In genomic region chr1:7535934-7536878, GRCh38 we compare ENCODE assay signal across 16 cellular contexts.
DNase-seq lines count a peak whose midpoint lies in the region; ATAC-seq and TF ChIP-seq lines count a peak whose summit lies in the region.
"Had no signal": no experiment of that assay in that cellular context is flagged by ENCODE, and none has a peak within 500 bp of the region (broad histone marks: within the 10 kb centered on the region; RNA-seq: fewer than 3 reads in every experiment).

No MANE protein-coding gene starts in this region.

- no peaks in the 10 kb centered on the region for H3F3A ChIP-seq in GM23338 (replicated peaks; ENCODE audit: low read depth)

- no peaks in the 10 kb centered on the region for H3K36me3 Mint-ChIP-seq in GM23338 (ENCODE audit: low read depth)
- H3K36me3 Mint-ChIP-seq: activated naive CD4-positive, alpha-beta T cell treated with anti-CD3 and anti-CD28 coated beads, Interleukin-2, amount 50 U/mL, for 72 hours; IgD-negative memory B cell; mesothelial cell of epicardium had no signal

- H3K4me1 Mint-ChIP-seq in GM23338, result peaks cover 54% of the 10 kb centered on the region
- H3K4me1 Mint-ChIP-seq: IgD-negative memory B cell had no signal

- no peak for TF ChIP-seq CTCF in GM23338 (conservative IDR thresholded peaks at IDR 0.05; ENCODE audit: low read depth in 2 of 2)

- peak overlapping the region; percentile 29; the same call in 2 of the 3 replicates for H3K4me3 Mint-ChIP-seq in GM23338
- H3K4me3 Mint-ChIP-seq: mesothelial cell of epicardium had no signal

- no peaks in the 10 kb centered on the region for H3K79me2 ChIP-seq in GM23338 (replicated peaks; ENCODE audit: insufficient read depth)

- peak overlapping the region; percentile 51; the same call in 1 of the 2 replicates for H3K27ac ChIP-seq in GM23338 (ENCODE audit: low read depth)
- H3K27ac ChIP-seq: Peyer's patch had no signal

- H3K27me3 ChIP-seq in GM23338 (ENCODE audit: insufficient read depth), result no peaks in the 10 kb centered on the region; the same call in 1 of the 2 replicates
- H3K27me3 ChIP-seq: Peyer's patch had no signal

- H3K9me3 Mint-ChIP-seq in GM23338, result no peaks in the 10 kb centered on the region; the same call in 2 of the 3 replicates
- H3K9me3 Mint-ChIP-seq: activated naive CD4-positive, alpha-beta T cell treated with anti-CD3 and anti-CD28 coated beads, Interleukin-2, amount 50 U/mL, for 72 hours; IgD-negative memory B cell; mesothelial cell of epicardium had no signal

- H3K4me3 ChIP-seq in GM23338, result peak overlapping the region; percentile 13; the same call in 1 of the 2 replicates
- H3K4me3 ChIP-seq: Peyer's patch had no signal

- peak overlapping the region; percentile 65 for H3K4me2 ChIP-seq in GM23338

- ATAC-seq in GM23338 (peak; percentile 62), HG03457 (IDR thresholded peaks at IDR 0.05; ENCODE audit: unreplicated experiment) (no peak)
- ATAC-seq: activated CD4-positive, CD25-positive, alpha-beta regulatory T cell treated with anti-CD3 and anti-CD28 coated beads, Interleukin-2, amount 50 U/mL, for 24 hours; activated naive CD4-positive, alpha-beta T cell treated with anti-CD3 and anti-CD28 coated beads, Interleukin-2, amount 50 U/mL, for 72 hours had no signal

- H3K27me3 Mint-ChIP-seq in GM23338 (ENCODE audit: insufficient read depth, low read depth, poor library complexity), result peaks cover 22% of the 10 kb centered on the region

- H3K27ac Mint-ChIP-seq in GM23338, result peak overlapping the region; percentile 85
- H3K27ac Mint-ChIP-seq: activated naive CD4-positive, alpha-beta T cell treated with anti-CD3 and anti-CD28 coated beads, Interleukin-2, amount 50 U/mL, for 72 hours; IgD-negative memory B cell; mesothelial cell of epicardium had no signal

- 0 out of 2 replicates have a peak, but pooled peaks cover 2% of the 10 kb centered on the region for H3K9me2 ChIP-seq in GM23338 (ENCODE audit: insufficient read depth)

- H3K4me1 ChIP-seq in GM23338 (ENCODE audit: insufficient read depth), result peaks cover 42% of the 10 kb centered on the region

- H3K36me3 ChIP-seq in GM23338 (ENCODE audit: insufficient read depth), result no peaks in the 10 kb centered on the region
- H3K36me3 ChIP-seq: Peyer's patch had no signal

- H2AFZ ChIP-seq in GM23338, result peak overlapping the region; percentile 25

- H4K20me1 ChIP-seq in GM23338 (replicated peaks; ENCODE audit: insufficient read depth), result no peaks in the 10 kb centered on the region

- DNase-seq in GM23338 (ENCODE audit: low spot score) (peak; percentile 77), RPMI8226 (peak; percentile 78), kidney tubule cell (ENCODE audit: low spot score) (peak; percentile 26), renal cortical epithelial cell (ENCODE audit: low read depth) (peak; percentile 52)
- no peak for DNase-seq in stimulated activated CD4-positive, alpha-beta T cell treated with anti-CD3 and anti-CD28 coated beads, Interleukin-4, amount 100 ng/mL, for 4 hours
- no peak for DNase-seq in central memory CD4-positive, alpha-beta T cell
- DNase-seq: activated T-cell treated with anti-CD3 and anti-CD28 coated beads, Interleukin-2, amount 50 U/mL, for 48 hours; Calu3; effector memory CD4-positive, alpha-beta T cell; stimulated activated CD4-positive, alpha-beta T cell treated with anti-CD3 and anti-CD28 coated beads, Interleukin-12 subunit alpha, Interleukin-12 subunit beta, amount 100 ng/mL, for 4 hours had no signal

TF ChIP-seq in GM23338, 12 proteins besides CTCF, POLR2A, EP300 and RAD21 (continues in another document):
- TF ChIP-seq STAT1 (IDR thresholded peaks at IDR 0.05; ENCODE audit: unreplicated experiment), result no peak
- no peak for TF ChIP-seq EZH2phosphoT487 (IDR thresholded peaks at IDR 0.05; ENCODE audit: unreplicated experiment)
- TF ChIP-seq ZNF331 (CRISPR knock-in tag; IDR thresholded peaks at IDR 0.05; ENCODE audit: low read depth), result no peak
- no peak for TF ChIP-seq POLR2AphosphoS5 (IDR thresholded peaks at IDR 0.05; ENCODE audit: low read depth)
- no peak for TF ChIP-seq JUNB (IDR thresholded peaks at IDR 0.05; ENCODE audit: unreplicated experiment)
- TF ChIP-seq EZH2 (IDR thresholded peaks at IDR 0.05; ENCODE audit: low read depth, unreplicated experiment), result no peak
- TF ChIP-seq ZNF462 (CRISPR knock-in tag; IDR thresholded peaks at IDR 0.05), result no peak
- TF ChIP-seq REST (IDR thresholded peaks at IDR 0.05; ENCODE audit: unreplicated experiment), result no peak
- TF ChIP-seq CREB1 (CRISPR knock-in tag; IDR thresholded peaks at IDR 0.05; ENCODE audit: low read depth), result no peak; the same call in 1 of the 2 replicates

Comparison
In these comparisons a context has a peak if more than half of its experiments do, and no peak if none do; other contexts are left out.
1. DNase-seq: peak in GM23338 (single experiment), RPMI8226 (single experiment), kidney tubule cell (single experiment) and renal cortical epithelial cell (single experiment); none in stimulated activated CD4-positive, alpha-beta T cell treated with anti-CD3 and anti-CD28 coated beads, Interleukin-4, amount 100 ng/mL, for 4 hours (0 of 2) and central memory CD4-positive, alpha-beta T cell (single experiment).